ENCODE assay signal across 1 cellular context in genomic region chr6:14367296-14367695, GRCh38.
TF ChIP-seq lines count a peak whose summit lies in the region.

No MANE protein-coding gene starts in this region.

TF ChIP-seq in GM23338, 12 proteins besides CTCF, POLR2A, EP300 and RAD21 (continued from another document):
- TF ChIP-seq ZNF462 (CRISPR knock-in tag; IDR thresholded peaks at IDR 0.05), result no peak
- TF ChIP-seq ZNF331 (CRISPR knock-in tag; IDR thresholded peaks at IDR 0.05; ENCODE audit: low read depth), result no peak
- peak; percentile 87 for TF ChIP-seq NANOG (IDR thresholded peaks at IDR 0.05; ENCODE audit: borderline replicate concordance)
TF ChIP-seq in GM23338: peak in this region for 1.
